In the genomic region with DNA sequence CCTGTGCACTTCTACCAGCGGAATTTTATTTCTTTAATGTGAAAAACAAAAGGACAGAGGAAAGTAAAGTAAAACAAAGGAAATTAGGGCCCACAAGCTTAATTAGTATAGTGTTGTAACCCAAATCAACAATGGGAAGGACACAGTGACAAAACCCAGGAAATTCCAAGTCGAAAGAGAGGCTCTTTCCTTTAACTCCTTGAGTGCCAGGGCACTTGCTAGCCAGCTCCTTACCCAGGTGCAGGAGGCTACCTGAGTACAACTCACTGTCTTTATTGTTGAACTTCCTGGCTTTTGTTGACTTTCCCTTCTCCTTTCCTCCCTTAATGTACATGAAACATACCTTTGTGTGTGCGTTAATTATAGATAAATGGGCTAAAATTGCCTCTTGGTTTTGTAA, we compare ENCODE assay signal across 2 cellular contexts.
TF ChIP-seq lines count a peak whose summit lies in the region.

No MANE protein-coding gene starts in this region.

TF ChIP-seq in endothelial cell of umbilical vein, 7 proteins besides CTCF, POLR2A, EP300 and RAD21:
- TF ChIP-seq GATA2 (IDR thresholded peaks at IDR 0.05; ENCODE audit: insufficient read depth, insufficient read length, low read depth, low read length), result no peak
- TF ChIP-seq POLR2AphosphoS5 (IDR thresholded peaks at IDR 0.05; ENCODE audit: insufficient read depth, low read depth, low read length), result no peak
- TF ChIP-seq MYC (IDR thresholded peaks at IDR 0.05; ENCODE audit: low read depth, low read length), result no peak
- no peak for TF ChIP-seq FOS (IDR thresholded peaks at IDR 0.05; ENCODE audit: borderline replicate concordance, insufficient read depth, low read length)
- TF ChIP-seq JUN (IDR thresholded peaks at IDR 0.05; ENCODE audit: borderline replicate concordance, insufficient read depth, insufficient read length, low read depth), result no peak
- no peak for TF ChIP-seq MAX (IDR thresholded peaks at IDR 0.05; ENCODE audit: insufficient read depth, insufficient read length)
- TF ChIP-seq EZH2 (IDR thresholded peaks at IDR 0.05; ENCODE audit: borderline replicate concordance, low read depth, low read length, severe bottlenecking), result no peak

TF ChIP-seq in SK-N-SH, 30 proteins besides CTCF, POLR2A, EP300 and RAD21:
- no peak for TF ChIP-seq MAX (IDR thresholded peaks at IDR 0.05; ENCODE audit: low read depth)
- TF ChIP-seq, protein P1, sequence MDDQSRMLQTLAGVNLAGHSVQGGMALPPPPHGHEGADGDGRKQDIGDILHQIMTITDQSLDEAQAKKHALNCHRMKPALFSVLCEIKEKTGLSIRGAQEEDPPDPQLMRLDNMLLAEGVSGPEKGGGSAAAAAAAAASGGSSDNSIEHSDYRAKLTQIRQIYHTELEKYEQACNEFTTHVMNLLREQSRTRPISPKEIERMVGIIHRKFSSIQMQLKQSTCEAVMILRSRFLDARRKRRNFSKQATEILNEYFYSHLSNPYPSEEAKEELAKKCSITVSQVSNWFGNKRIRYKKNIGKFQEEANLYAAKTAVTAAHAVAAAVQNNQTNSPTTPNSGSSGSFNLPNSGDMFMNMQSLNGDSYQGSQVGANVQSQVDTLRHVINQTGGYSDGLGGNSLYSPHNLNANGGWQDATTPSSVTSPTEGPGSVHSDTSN (IDR thresholded peaks at IDR 0.05), result no peak
- TF ChIP-seq FOXM1 (IDR thresholded peaks at IDR 0.05; ENCODE audit: low read depth), result no peak
- TF ChIP-seq MEF2A (IDR thresholded peaks at IDR 0.05; ENCODE audit: borderline replicate concordance, low read depth), result no peak
- TF ChIP-seq JUND (IDR thresholded peaks at IDR 0.05), result no peak
